Comparison of ENCODE assay signal across 26 cellular contexts in genomic region chr1:68211781-68212180, GRCh38. TPM values are rescaled to one million over a fixed set of nuclear protein-coding genes. Genes with fewer than 3 reads are reported as not detected.
"Had no signal": no experiment of that assay in that cellular context is flagged by ENCODE, and none has a peak within 500 bp of the region (broad histone marks: within the 10 kb centered on the region; RNA-seq: fewer than 3 reads in every experiment).

No MANE protein-coding gene starts in this region.

- H3K4me3 Mint-ChIP-seq: activated B cell treated with CpG ODN at 0.5 μM for 24 hours; activated CD4-positive, alpha-beta T cell treated with anti-CD3 and anti-CD28 coated beads for 36 hours; activated naive CD8-positive, alpha-beta T cell; activated T-cell treated with anti-CD3 and anti-CD28 coated beads, Interleukin-2, amount 50 U/mL, for 24 hours; central memory CD8-positive, alpha-beta T cell; immature natural killer cell; memory B cell had no signal

- DNase-seq: activated B cell treated with CpG ODN at 0.5 μM for 24 hours; activated CD4-positive, alpha-beta T cell treated with anti-CD3 and anti-CD28 coated beads for 36 hours; activated CD4-positive, alpha-beta T cell treated with anti-CD3 and anti-CD28 coated beads, Interleukin-2, amount 50 U/mL, for 4 hours; activated CD8-positive, alpha-beta memory T cell treated with anti-CD3 and anti-CD28 coated beads for 24 hours; activated CD8-positive, alpha-beta memory T cell treated with anti-CD3 and anti-CD28 coated beads, Interleukin-2, amount 50 U/mL, for 4 hours; activated naive CD4-positive, alpha-beta T cell; activated T-cell treated with anti-CD3 and anti-CD28 coated beads, Interleukin-2, amount 50 U/mL, for 24 hours; adrenal gland; colonic mucosa; foreskin fibroblast; immature natural killer cell; mucosa of descending colon; stimulated activated CD4-positive, alpha-beta T cell treated with anti-CD3 and anti-CD28 coated beads, Interleukin-12 subunit alpha, Interleukin-12 subunit beta, amount 100 ng/mL, for 4 hours; stimulated activated CD4-positive, alpha-beta T cell treated with anti-CD3 and anti-CD28 coated beads, Interleukin-4, amount 100 ng/mL, for 4 hours; stimulated activated naive CD8-positive, alpha-beta T cell treated with anti-CD3 and anti-CD28 coated beads, Interleukin-15, Interleukin-2, amounts not matched to agents 100 U/mL and 50 U/mL, for 24 hours; T-helper 1 cell had no signal

- H3K9me3 Mint-ChIP-seq: activated B cell treated with CpG ODN at 0.5 μM for 24 hours; activated T-helper 2 cell treated with anti-CD3 and anti-CD28 coated beads, Interferon-gamma antibody, Interleukin-2, Interleukin-4, amounts not matched to agents 10 μg/mL and 5 μg/mL and 100 μg/mL, durations not matched to agents 14 hours and 24 hours and 36 hours; memory B cell had no signal

- H3K27ac ChIP-seq: adrenal gland, ascending aorta, colonic mucosa, epithelial cell of prostate, hepatocyte, prostate gland, right atrium auricular region had no signal

- H3K36me3 Mint-ChIP-seq: activated naive CD8-positive, alpha-beta T cell; immature natural killer cell; memory B cell had no signal

- H3K27me3 Mint-ChIP-seq: activated T-cell treated with anti-CD3 and anti-CD28 coated beads, Interleukin-2, amount 50 U/mL, for 24 hours; central memory CD8-positive, alpha-beta T cell had no signal

- H3K27me3 ChIP-seq: adrenal gland, ascending aorta, breast epithelium, colonic mucosa, hepatocyte, right atrium auricular region had no signal

- H3K4me1 Mint-ChIP-seq: activated B cell treated with CpG ODN at 0.5 μM for 24 hours; activated CD4-positive, alpha-beta T cell treated with anti-CD3 and anti-CD28 coated beads for 36 hours; central memory CD8-positive, alpha-beta T cell; immature natural killer cell; memory B cell had no signal

- H3K4me2 ChIP-seq: hepatocyte had no signal

- H3K4me1 ChIP-seq: colonic mucosa had no signal

- H3K36me3 ChIP-seq: adrenal gland, ascending aorta, breast epithelium, colonic mucosa, prostate gland, right atrium auricular region had no signal

- H2AFZ ChIP-seq: hepatocyte had no signal

- H3K27ac Mint-ChIP-seq: activated B cell treated with CpG ODN at 0.5 μM for 24 hours; activated CD4-positive, alpha-beta T cell treated with anti-CD3 and anti-CD28 coated beads for 36 hours; activated naive CD8-positive, alpha-beta T cell; activated T-cell treated with anti-CD3 and anti-CD28 coated beads, Interleukin-2, amount 50 U/mL, for 24 hours; activated T-helper 2 cell treated with anti-CD3 and anti-CD28 coated beads, Interferon-gamma antibody, Interleukin-2, Interleukin-4, amounts not matched to agents 10 μg/mL and 5 μg/mL and 100 μg/mL, durations not matched to agents 14 hours and 24 hours and 36 hours; immature natural killer cell; memory B cell had no signal

- H3K9me3 ChIP-seq: adrenal gland, ascending aorta, breast epithelium, colonic mucosa, mucosa of descending colon, prostate gland, right atrium auricular region had no signal

- H3K4me3 ChIP-seq: adrenal gland, ascending aorta, breast epithelium, colonic mucosa, hepatocyte, mucosa of descending colon, prostate gland, right atrium auricular region had no signal

RNA-seq across cellular contexts. Expression of gene WLS, which starts 20.5 kb away (rescaled TPM):
- total RNA-seq: activated B cell treated with CpG ODN at 0.5 μM for 24 hours; activated CD4-positive, alpha-beta T cell treated with anti-CD3 and anti-CD28 coated beads for 36 hours; activated T-helper 2 cell treated with anti-CD3 and anti-CD28 coated beads, Interferon-gamma antibody, Interleukin-2, Interleukin-4, amounts not matched to agents 10 μg/mL and 5 μg/mL and 100 μg/mL, durations not matched to agents 14 hours and 24 hours and 36 hours had no signal
- polyA plus RNA-seq: immature natural killer cell had no signal
